ENCODE assay signal across 1 cellular context in the genomic region with DNA sequence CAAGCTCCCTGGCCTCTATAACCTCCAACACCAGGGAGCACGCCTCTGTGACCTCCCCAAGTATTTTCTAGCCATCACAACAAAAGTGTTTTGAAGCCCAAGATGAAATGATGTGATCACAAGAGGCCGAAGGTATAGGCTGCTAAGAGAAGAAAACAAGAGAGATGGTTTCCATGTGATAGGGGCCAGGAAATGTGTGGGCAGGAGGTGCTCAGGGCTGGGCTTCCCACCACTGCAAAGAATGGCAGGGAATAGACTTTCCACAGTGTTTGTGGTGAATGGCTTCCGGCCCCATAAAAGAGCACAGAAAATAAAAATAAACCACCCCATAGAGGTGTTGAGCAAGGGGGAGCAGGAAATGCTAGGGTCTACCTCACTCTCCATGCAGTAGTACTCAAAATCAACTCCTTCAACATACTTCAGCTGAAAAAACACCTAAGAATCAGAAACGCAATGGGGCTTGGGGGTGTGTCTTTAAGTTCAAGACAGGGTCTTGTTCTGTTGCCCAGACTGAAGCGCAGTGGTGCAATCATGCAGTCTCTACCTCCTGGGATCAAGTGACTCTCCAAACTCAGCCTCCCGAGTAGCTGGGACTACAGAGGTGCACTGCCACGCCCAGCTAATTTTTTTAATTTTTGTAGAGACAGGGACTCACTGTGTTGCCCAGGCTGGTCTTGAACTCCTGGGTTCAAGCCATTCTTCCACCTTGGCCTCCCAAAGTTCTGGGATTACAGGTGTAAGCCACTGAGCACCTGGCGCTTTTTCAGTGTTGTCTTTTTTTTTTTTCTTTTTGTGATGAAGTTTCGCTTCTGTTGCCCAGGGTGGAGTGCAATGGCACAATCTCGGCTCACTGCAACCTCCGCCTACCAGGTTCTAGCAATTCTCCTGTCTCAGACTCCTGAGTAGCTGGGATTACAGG.
A peak's percentile ranks its signal among the peaks of the same experiment; 100 is the strongest.
TF ChIP-seq lines count a peak whose summit lies in the region.

No MANE protein-coding gene starts in this region.

TF ChIP-seq in endothelial cell of umbilical vein, 7 proteins besides CTCF, POLR2A, EP300 and RAD21:
- TF ChIP-seq POLR2AphosphoS5 (IDR thresholded peaks at IDR 0.05; ENCODE audit: insufficient read depth, low read depth, low read length) (peak; percentile 11), GATA2 (IDR thresholded peaks at IDR 0.05; ENCODE audit: insufficient read depth, insufficient read length, low read depth, low read length) (peak; percentile 9), FOS (IDR thresholded peaks at IDR 0.05; ENCODE audit: borderline replicate concordance, insufficient read depth, low read length) (no peak), MYC (IDR thresholded peaks at IDR 0.05; ENCODE audit: low read depth, low read length) (no peak), EZH2 (IDR thresholded peaks at IDR 0.05; ENCODE audit: borderline replicate concordance, low read depth, low read length, severe bottlenecking) (no peak), JUN (IDR thresholded peaks at IDR 0.05; ENCODE audit: borderline replicate concordance, insufficient read depth, insufficient read length, low read depth) (no peak)
- TF ChIP-seq, protein P1, sequence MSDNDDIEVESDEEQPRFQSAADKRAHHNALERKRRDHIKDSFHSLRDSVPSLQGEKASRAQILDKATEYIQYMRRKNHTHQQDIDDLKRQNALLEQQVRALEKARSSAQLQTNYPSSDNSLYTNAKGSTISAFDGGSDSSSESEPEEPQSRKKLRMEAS (IDR thresholded peaks at IDR 0.05; ENCODE audit: insufficient read depth, insufficient read length): no peak
